ENCODE assay signal across 17 cellular contexts in the genomic region with DNA sequence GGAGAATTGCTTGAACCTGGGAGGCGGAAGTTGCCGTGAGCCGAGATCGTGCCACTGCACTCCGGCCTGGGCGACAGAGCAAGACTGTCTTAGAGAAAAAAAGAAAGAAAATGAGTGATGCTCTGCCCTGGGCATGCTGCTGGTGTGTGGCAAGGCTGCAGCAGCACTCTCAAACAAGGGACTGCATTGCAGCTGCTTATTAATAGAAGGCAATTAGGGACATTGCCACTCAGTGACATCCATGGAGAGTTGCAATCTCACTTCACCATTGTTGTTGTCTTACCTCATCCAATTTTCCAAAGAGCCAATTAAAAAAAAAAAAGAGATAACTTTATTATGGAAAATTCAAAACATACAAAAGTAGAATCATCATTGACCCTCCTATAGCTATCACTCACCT.
"Had no signal": no experiment of that assay in that cellular context is flagged by ENCODE, and none has a peak within 500 bp of the region (broad histone marks: within the 10 kb centered on the region; RNA-seq: fewer than 3 reads in every experiment).

No MANE protein-coding gene starts in this region.

- H3K4me3 Mint-ChIP-seq: activated CD8-positive, alpha-beta memory T cell treated with anti-CD3 and anti-CD28 coated beads, Interleukin-2, amount 10 ng/mL, durations not matched to agents 7 days and 5 days; activated T-cell treated with anti-CD3 and anti-CD28 coated beads, Interleukin-2, amount 50 U/mL, for 4 hours; endodermal cell; memory B cell; natural killer cell treated with Interleukin-12 subunit alpha and Interleukin-12 subunit beta and Interleukin-15 and Interleukin-18, amount 100 ng/mL, for 72 hours; stimulated activated effector memory CD8-positive, alpha-beta T cell treated with anti-CD3 and anti-CD28 coated beads, Interleukin-12 subunit alpha, Interleukin-12 subunit beta, amount 100 ng/mL, for 72 hours had no signal

- H3K36me3 ChIP-seq: right atrium auricular region, upper lobe of left lung had no signal

- H3K4me3 ChIP-seq: right atrium auricular region, smooth muscle cell, upper lobe of left lung had no signal

- H3K27me3 ChIP-seq: right atrium auricular region, upper lobe of left lung had no signal

- H3K27me3 Mint-ChIP-seq: activated CD8-positive, alpha-beta memory T cell treated with anti-CD3 and anti-CD28 coated beads, Interleukin-2, amount 10 ng/mL, durations not matched to agents 7 days and 5 days; memory B cell; natural killer cell treated with Interleukin-12 subunit alpha and Interleukin-12 subunit beta and Interleukin-15 and Interleukin-18, amount 100 ng/mL, for 72 hours had no signal

- H3K27ac Mint-ChIP-seq: activated CD8-positive, alpha-beta memory T cell treated with anti-CD3 and anti-CD28 coated beads, Interleukin-2, amount 10 ng/mL, durations not matched to agents 7 days and 5 days; activated naive CD4-positive, alpha-beta T cell treated with anti-CD3 and anti-CD28 coated beads, Interleukin-2, amount 50 U/mL, for 72 hours; endodermal cell; memory B cell; natural killer cell treated with Interleukin-12 subunit alpha and Interleukin-12 subunit beta and Interleukin-15 and Interleukin-18, amount 100 ng/mL, for 72 hours; stimulated activated effector memory CD8-positive, alpha-beta T cell treated with anti-CD3 and anti-CD28 coated beads, Interleukin-12 subunit alpha, Interleukin-12 subunit beta, amount 100 ng/mL, for 72 hours had no signal

- H3K9me3 Mint-ChIP-seq: activated naive CD4-positive, alpha-beta T cell treated with anti-CD3 and anti-CD28 coated beads, Interleukin-2, amount 50 U/mL, for 72 hours; activated T-cell treated with anti-CD3 and anti-CD28 coated beads, Interleukin-2, amount 50 U/mL, for 4 hours; memory B cell; natural killer cell treated with Interleukin-12 subunit alpha and Interleukin-12 subunit beta and Interleukin-15 and Interleukin-18, amount 100 ng/mL, for 72 hours; stimulated activated effector memory CD8-positive, alpha-beta T cell treated with anti-CD3 and anti-CD28 coated beads, Interleukin-12 subunit alpha, Interleukin-12 subunit beta, amount 100 ng/mL, for 72 hours had no signal

- H3K4me1 Mint-ChIP-seq: activated CD8-positive, alpha-beta memory T cell treated with anti-CD3 and anti-CD28 coated beads, Interleukin-2, amount 10 ng/mL, durations not matched to agents 7 days and 5 days; stimulated activated effector memory CD8-positive, alpha-beta T cell treated with anti-CD3 and anti-CD28 coated beads, Interleukin-12 subunit alpha, Interleukin-12 subunit beta, amount 100 ng/mL, for 72 hours had no signal

- H3K4me2 ChIP-seq: smooth muscle cell had no signal

- H3K27ac ChIP-seq: right atrium auricular region, upper lobe of left lung had no signal

- H3K9me3 ChIP-seq: right atrium auricular region, upper lobe of left lung had no signal

- ATAC-seq: activated CD4-positive, CD25-positive, alpha-beta regulatory T cell treated with anti-CD3 and anti-CD28 coated beads, Interleukin-2, amount 50 U/mL, for 24 hours; activated CD8-positive, alpha-beta memory T cell treated with anti-CD3 and anti-CD28 coated beads, Interleukin-2, amount 10 ng/mL, durations not matched to agents 7 days and 5 days; activated naive CD4-positive, alpha-beta T cell treated with anti-CD3 and anti-CD28 coated beads, Interleukin-2, amount 50 U/mL, for 72 hours; activated T-cell treated with anti-CD3 and anti-CD28 coated beads, Interleukin-2, amount 50 U/mL, for 4 hours; natural killer cell treated with Interleukin-12 subunit alpha and Interleukin-12 subunit beta and Interleukin-15 and Interleukin-18, amount 100 ng/mL, for 72 hours; stimulated activated effector memory CD8-positive, alpha-beta T cell treated with anti-CD3 and anti-CD28 coated beads, Interleukin-12 subunit alpha, Interleukin-12 subunit beta, amount 100 ng/mL, for 72 hours had no signal

- DNase-seq: activated CD4-positive, alpha-beta T cell treated with anti-CD3 and anti-CD28 coated beads, Interleukin-2, amount 50 U/mL, for 48 hours; activated CD8-positive, alpha-beta memory T cell treated with anti-CD3 and anti-CD28 coated beads, Interleukin-2, amount 10 ng/mL, durations not matched to agents 7 days and 5 days; activated effector memory CD4-positive, alpha-beta T cell treated with anti-CD3 and anti-CD28 coated beads, Interleukin-2, amount 50 U/mL, for 16 hours; activated T-cell treated with anti-CD3 and anti-CD28 coated beads, Interleukin-2, amount 50 U/mL, for 4 hours; amniotic stem cell; endodermal cell; glutamatergic neuron; left colon; nucleus accumbens had no signal

- H3K36me3 Mint-ChIP-seq: activated CD8-positive, alpha-beta memory T cell treated with anti-CD3 and anti-CD28 coated beads, Interleukin-2, amount 10 ng/mL, durations not matched to agents 7 days and 5 days; natural killer cell treated with Interleukin-12 subunit alpha and Interleukin-12 subunit beta and Interleukin-15 and Interleukin-18, amount 100 ng/mL, for 72 hours had no signal
